In the genomic region with DNA sequence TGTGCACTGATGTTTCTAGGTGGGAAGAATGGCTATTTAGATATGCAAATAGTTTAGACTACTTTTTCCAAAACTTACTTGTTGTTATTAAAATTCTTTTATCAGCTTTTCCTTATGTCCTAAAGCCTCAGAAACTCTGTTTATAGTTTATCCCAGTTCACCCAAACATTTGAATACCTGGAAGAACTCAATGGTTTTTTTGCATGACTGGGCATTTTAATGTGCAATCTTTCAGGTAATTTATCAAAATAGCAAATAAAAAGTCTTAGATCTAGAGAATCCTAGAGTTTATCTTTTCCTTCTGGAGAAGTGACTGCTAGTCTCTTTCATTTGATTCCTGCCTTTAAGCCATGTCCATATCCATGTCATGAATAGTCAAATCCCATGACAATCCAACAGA, we compare ENCODE assay signal across 9 cellular contexts. TPM values are rescaled to one million over a fixed set of nuclear protein-coding genes. Genes with fewer than 3 reads are reported as not detected.
"Had no signal": no experiment of that assay in that cellular context is flagged by ENCODE, and none has a peak within 500 bp of the region (broad histone marks: within the 10 kb centered on the region; RNA-seq: fewer than 3 reads in every experiment).

No MANE protein-coding gene starts in this region.

- H2AFZ ChIP-seq: GM23248 had no signal

- H3K27ac ChIP-seq: GM23248, HL-60 had no signal

- H3K4me3 ChIP-seq: GM23248, HAP-1 had no signal

- ATAC-seq: HCT116 had no signal

- H3K9ac ChIP-seq: GM23248 had no signal

- DNase-seq: GM23248, GOT3, H7, HFFc6, KBM-7 had no signal

- H3K36me3 ChIP-seq: HAP-1 had no signal

- H3K9me3 ChIP-seq: HAP-1 had no signal

RNA-seq across cellular contexts. Expression of a gene that starts 9.6 kb away (rescaled TPM):
- polyA plus RNA-seq: IgD-negative memory B cell had no signal
